Comparison of ENCODE assay signal across 9 cellular contexts in genomic region chr11:47409440-47410403, GRCh38. TPM values are rescaled to one million over a fixed set of nuclear protein-coding genes. Genes with fewer than 3 reads are reported as not detected.
DNase-seq lines count a peak whose midpoint lies in the region; ATAC-seq and TF ChIP-seq lines count a peak whose summit lies in the region.
"Had no signal": no experiment of that assay in that cellular context is flagged by ENCODE, and none has a peak within 500 bp of the region (broad histone marks: within the 10 kb centered on the region; RNA-seq: fewer than 3 reads in every experiment).

No MANE protein-coding gene starts in this region.

- no peak for TF ChIP-seq CTCF in psoas muscle (IDR thresholded peaks at IDR 0.05)

- WGBS in psoas muscle, 3 donors = 69 to 79% (median 71%) methylated on average over 32 of the region's 32 CpGs

- peak overlapping the region; percentile 86 for H3K27ac ChIP-seq in psoas muscle

- intact Hi-C loops in psoas muscle (cut with DNase I) = loop anchor here in 1 of 2 donors (5.0 kb wide), 1 partner anchor 37 kb away; no protein-coding TSS in a partner anchor

- peaks cover 23% of the 10 kb centered on the region for H3K4me1 ChIP-seq in psoas muscle

- DNase-seq in EH (ENCODE audit: low read depth) (peak; percentile 71), RKO (ENCODE audit: low spot score) (peak; percentile 59), psoas muscle (no peak), NCI-H1436 treated with DMSO at 0.1 percent for 48 hours (lab: John Stamatoyannopoulos, UW) (no peak), GM19238 (ENCODE audit: insufficient read length, low spot score) (no peak)

- ATAC-seq in esophagus mucosa (peak; percentile 51), psoas muscle (no peak), HG03439 (IDR thresholded peaks at IDR 0.05; ENCODE audit: unreplicated experiment) (no peak), HG03520 (IDR thresholded peaks at IDR 0.05; ENCODE audit: unreplicated experiment) (no peak)

- H3K27me3 ChIP-seq in psoas muscle (ENCODE audit: insufficient read depth in 3 of 3, low read length in 2 of 3) = no peaks in the 10 kb centered on the region

- no peaks in the 10 kb centered on the region for H3K9me3 ChIP-seq in psoas muscle

- peak overlapping the region; percentile 86 for H3K4me3 ChIP-seq in psoas muscle

- peaks cover 8 to 35% of the 10 kb centered on the region in 2 donors for H3K36me3 ChIP-seq in psoas muscle (ENCODE audit: insufficient read depth in 1 of 2, low read depth in 1 of 2)

RNA-seq across cellular contexts. Expression of gene SLC39A13, which starts 1.3 kb away (rescaled TPM):
- total RNA-seq in esophagus mucosa (6.4 TPM), psoas muscle (10 to 100 TPM; 14.7 to 26.9 (median 19.9) TPM)
- polyA plus RNA-seq in psoas muscle = 10 to 100 TPM; 27.0 to 35.3 (median 29.1) TPM

RNA-seq across cellular contexts. Expression of gene PSMC3, which starts 16.5 kb away (rescaled TPM):
- total RNA-seq in esophagus mucosa (88.2 TPM), psoas muscle (100 to 1,000 TPM; 141 to 255 (median 191) TPM)
- 100 to 1,000 TPM; 300 to 346 (median 316) TPM for polyA plus RNA-seq in psoas muscle

RNA-seq across cellular contexts. Expression of gene SPI1, which starts 31.4 kb away (rescaled TPM):
- 2.2 TPM for total RNA-seq in esophagus mucosa
- 1 to 10 TPM; 3.6 to 8.3 (median 5.6) TPM for total RNA-seq in psoas muscle
- polyA plus RNA-seq in psoas muscle = 1 to 10 TPM; 1.6 to 3.5 (median 3.1) TPM

RNA-seq across cellular contexts. Expression of gene RAPSN, which starts 39.2 kb away (rescaled TPM):
- total RNA-seq in esophagus mucosa (0.44 TPM), psoas muscle (10 to 100 TPM; 47.5 to 90.6 (median 59.5) TPM)
- polyA plus RNA-seq in psoas muscle = 10 to 100 TPM; 37.6 to 79.3 (median 50.0) TPM
- total RNA-seq: subcutaneous adipose tissue had no signal

RNA-seq across cellular contexts. Expression of gene MYBPC3, which starts 57.2 kb away (rescaled TPM):
- total RNA-seq in esophagus mucosa (not detected), psoas muscle (1 to 10 TPM in 1 of 4 donors, under 1 TPM in 3; 0.44 to 1.3 (median 0.69) TPM)
- under 1 TPM; 0.01 to 0.13 (median 0.07) TPM for polyA plus RNA-seq in psoas muscle

Comparison
In these comparisons a context has a peak if more than half of its experiments do, and no peak if none do; other contexts are left out.
1. DNase-seq: peak in EH (single experiment) and RKO (single experiment); none in psoas muscle (0 of 2), NCI-H1436 treated with DMSO at 0.1 percent for 48 hours (single experiment) and GM19238 (single experiment).